In genomic region chr7:372546-372938, GRCh38 we compare ENCODE assay signal across 21 cellular contexts.
A peak's percentile ranks its signal among the peaks of the same experiment; 100 is the strongest.
DNase-seq lines count a peak whose midpoint lies in the region; ATAC-seq, FAIRE-seq and TF ChIP-seq lines count a peak whose summit lies in the region.
"Had no signal": no experiment of that assay in that cellular context is flagged by ENCODE, and none has a peak within 500 bp of the region (broad histone marks: within the 10 kb centered on the region; RNA-seq: fewer than 3 reads in every experiment).

No MANE protein-coding gene starts in this region.

- no peak overlapping the region for H3K27ac ChIP-seq in trophoblast cell (ENCODE audit: low read depth, low read length)
- H3K27ac ChIP-seq in caudate nucleus (ENCODE audit: low read depth, low read length) = no peak overlapping the region
- H3K27ac ChIP-seq: esophagus squamous epithelium, gastroesophageal sphincter had no signal

- no CpG with 5 or more reads among the region's 15 CpGs for whole genome bisulfite sequencing in trophoblast cell (ENCODE audit: extremely low coverage, insufficient coverage, insufficient read length)

- CTCF ChIA-PET in activated CD4-positive, alpha-beta T cell treated with anti-CD3 and anti-CD28 coated beads, Interleukin-2, amount 10 ng/mL, durations not matched to agents 7 days and 5 days (lab: Charles Lee) = interaction anchor here (1.3 kb wide), 1 partner anchor 9 kb away, joined by 3 read pairs; no protein-coding TSS in a partner anchor

- H4K91ac ChIP-seq in trophoblast cell (ENCODE audit: low read depth, low read length) = no peak overlapping the region

- H2AK5ac ChIP-seq in trophoblast cell (ENCODE audit: low read length) = no peak overlapping the region

- H2AFZ ChIP-seq in trophoblast cell (ENCODE audit: insufficient read depth, low read length, poor library complexity) = no peak overlapping the region

- H3K14ac ChIP-seq in trophoblast cell (ENCODE audit: low read length) = no peak overlapping the region

- TF ChIP-seq POLR2A in GM12892 (IDR thresholded peaks at IDR 0.05; ENCODE audit: low read depth, low read length) = no peak

- peaks cover 12% of the 10 kb centered on the region in 2 experiments for H3K4me1 ChIP-seq in trophoblast cell (ENCODE audit: control insufficient read depth in 1 of 2, insufficient read depth in 2 of 2, low read length in 2 of 2)
- H3K4me1 ChIP-seq: gastroesophageal sphincter had no signal

- peak overlapping the region; percentile 11 for H3K4me3 Mint-ChIP-seq in activated CD4-positive, alpha-beta T cell treated with anti-CD3 and anti-CD28 coated beads, Interleukin-2, amount 10 ng/mL, durations not matched to agents 7 days and 5 days
- H3K4me3 Mint-ChIP-seq in CD14-positive monocyte = no peak overlapping the region
- no peak overlapping the region for H3K4me3 Mint-ChIP-seq in glutamatergic neuron (ENCODE audit: unreplicated experiment)

- H3K18ac ChIP-seq in trophoblast cell (ENCODE audit: low read length) = no peak overlapping the region

- no peak for FAIRE-seq in GM12892 (lab: Jason Lieb, UNC)

- peak overlapping the region; percentile 16 for H3K27ac Mint-ChIP-seq in activated CD4-positive, alpha-beta T cell treated with anti-CD3 and anti-CD28 coated beads, Interleukin-2, amount 10 ng/mL, durations not matched to agents 7 days and 5 days
- H3K27ac Mint-ChIP-seq in CD14-positive monocyte = no peak overlapping the region
- no peak overlapping the region for H3K27ac Mint-ChIP-seq in glutamatergic neuron (ENCODE audit: unreplicated experiment)

- H2BK5ac ChIP-seq in trophoblast cell (ENCODE audit: low read depth, low read length, poor library complexity) = no peak overlapping the region

- no peak overlapping the region for H3K4me2 ChIP-seq in trophoblast cell (ENCODE audit: low read length)

- H3K4me1 Mint-ChIP-seq in activated CD4-positive, alpha-beta T cell treated with anti-CD3 and anti-CD28 coated beads, Interleukin-2, amount 10 ng/mL, durations not matched to agents 7 days and 5 days = no peaks in the 10 kb centered on the region
- H3K4me1 Mint-ChIP-seq in CD14-positive monocyte (no peaks in the 10 kb centered on the region), glutamatergic neuron (ENCODE audit: low read depth, unreplicated experiment) (no peaks in the 10 kb centered on the region)

- H3K23ac ChIP-seq in trophoblast cell (ENCODE audit: low read length) = no peak overlapping the region

- H3K9me3 Mint-ChIP-seq in activated CD4-positive, alpha-beta T cell treated with anti-CD3 and anti-CD28 coated beads, Interleukin-2, amount 10 ng/mL, durations not matched to agents 7 days and 5 days = no peaks in the 10 kb centered on the region
- H3K9me3 Mint-ChIP-seq in CD14-positive monocyte = peaks cover 0 to 3% (median 0%) of the 10 kb centered on the region in 7 donors
- no peaks in the 10 kb centered on the region for H3K9me3 Mint-ChIP-seq in glutamatergic neuron (ENCODE audit: unreplicated experiment)

- no peaks in the 10 kb centered on the region for H3K27me3 ChIP-seq in trophoblast cell (ENCODE audit: insufficient read depth, low read length)

- H3K4ac ChIP-seq in trophoblast cell (ENCODE audit: low read depth, low read length) = no peak overlapping the region

- H4K8ac ChIP-seq in trophoblast cell (ENCODE audit: low read depth, low read length) = no peak overlapping the region

- no peak overlapping the region for H3K9ac ChIP-seq in trophoblast cell (ENCODE audit: low read length)

- POLR2A ChIA-PET in activated CD4-positive, alpha-beta T cell treated with anti-CD3 and anti-CD28 coated beads, Interleukin-2, amount 10 ng/mL, durations not matched to agents 7 days and 5 days (lab: Charles Lee) = no interaction called here

- H3K27me3 Mint-ChIP-seq in activated CD4-positive, alpha-beta T cell treated with anti-CD3 and anti-CD28 coated beads, Interleukin-2, amount 10 ng/mL, durations not matched to agents 7 days and 5 days = no peaks in the 10 kb centered on the region
- H3K27me3 Mint-ChIP-seq in CD14-positive monocyte (ENCODE audit: low read depth in 3 of 3) = peaks cover 10 to 43% (median 18%) of the 10 kb centered on the region in 3 donors
- peaks cover 2% of the 10 kb centered on the region for H3K27me3 Mint-ChIP-seq in glutamatergic neuron (ENCODE audit: unreplicated experiment)

- H3K36me3 ChIP-seq in trophoblast cell (ENCODE audit: control insufficient read depth in 1 of 2, insufficient read depth in 2 of 2, low read length in 2 of 2) = no peaks in the 10 kb centered on the region
- H3K36me3 ChIP-seq: esophagus squamous epithelium, gastroesophageal sphincter had no signal

- DNase-seq in activated CD4-positive, alpha-beta T cell treated with anti-CD3 and anti-CD28 coated beads, Interleukin-2, amount 10 ng/mL, durations not matched to agents 7 days and 5 days = no peak
- no peak for DNase-seq in activated CD4-positive, alpha-beta T cell treated with anti-CD3 and anti-CD28 coated beads, Interleukin-2, amount 50 U/mL, for 1 hour
- DNase-seq in CD14-positive monocyte (ENCODE audit: low spot score) = peak; percentile 39
- DNase-seq in glutamatergic neuron = peak; percentile 11
- no peak for DNase-seq in trophoblast cell
- no peak for DNase-seq in GM12892 (ENCODE audit: insufficient read length)
- no peak for DNase-seq in caudate nucleus (lab: John Stamatoyannopoulos, UW)
- DNase-seq: activated CD4-positive, alpha-beta T cell treated with anti-CD3 and anti-CD28 coated beads, Interleukin-2, amount 50 U/mL, for 4 hours; activated gamma-delta T cell treated with Interleukin-2 at 50 U/mL for 16 hours; anterior cingulate cortex; cerebellar nuclear complex; effector memory CD4-positive, alpha-beta T cell; esophagus squamous epithelium; KBM-7; kidney glomerular epithelial cell; NCI-H1694 treated with DMSO at 0.1 percent for 48 hours; NCI-H2227 treated with DMSO at 0.1 percent for 48 hours; NCI-H774; substantia nigra had no signal

- no peaks in the 10 kb centered on the region for H3K79me2 ChIP-seq in trophoblast cell (ENCODE audit: control insufficient read depth, insufficient read depth, low read length, poor library complexity)

- no peaks in the 10 kb centered on the region for H3K36me3 Mint-ChIP-seq in activated CD4-positive, alpha-beta T cell treated with anti-CD3 and anti-CD28 coated beads, Interleukin-2, amount 10 ng/mL, durations not matched to agents 7 days and 5 days (ENCODE audit: low read depth)
- H3K36me3 Mint-ChIP-seq in CD14-positive monocyte (no peaks in the 10 kb centered on the region), glutamatergic neuron (ENCODE audit: unreplicated experiment) (no peaks in the 10 kb centered on the region)

- H3K9me3 ChIP-seq in trophoblast cell (ENCODE audit: insufficient read depth, low read depth, low read length) = no peaks in the 10 kb centered on the region
- H3K9me3 ChIP-seq: esophagus squamous epithelium, gastroesophageal sphincter had no signal

- H3K79me1 ChIP-seq in trophoblast cell (ENCODE audit: low read length) = no peaks in the 10 kb centered on the region

- intact Hi-C loops in CD14-positive monocyte (cut with micrococcal nuclease) = no loop called here

- TF ChIP-seq CTCF in CD14-positive monocyte (IDR thresholded peaks at IDR 0.05) (no peak), glutamatergic neuron (IDR thresholded peaks at IDR 0.05; ENCODE audit: partially characterized antibody, unreplicated experiment) (no peak)

- H3K4me3 ChIP-seq in trophoblast cell (ENCODE audit: low read depth, low read length) = peak overlapping the region; percentile 18
- H3K4me3 ChIP-seq: esophagus squamous epithelium, gastroesophageal sphincter had no signal

- no peak overlapping the region for H4K12ac ChIP-seq in trophoblast cell (ENCODE audit: low read depth, low read length)

- no peak overlapping the region for H2BK12ac ChIP-seq in trophoblast cell (ENCODE audit: low read length)

- H2BK120ac ChIP-seq in trophoblast cell (ENCODE audit: insufficient read depth, low read length, poor library complexity) = no peak overlapping the region

- ATAC-seq in HG03442 (IDR thresholded peaks at IDR 0.05; ENCODE audit: unreplicated experiment) = no peak
- ATAC-seq: gastroesophageal sphincter had no signal

Comparison
In these comparisons a context has a peak if more than half of its experiments do, and no peak if none do; other contexts are left out.
1. DNase-seq: peak in CD14-positive monocyte (single experiment) and glutamatergic neuron (single experiment); none in activated CD4-positive, alpha-beta T cell treated with anti-CD3 and anti-CD28 coated beads, Interleukin-2, amount 10 ng/mL, durations not matched to agents 7 days and 5 days (single experiment), activated CD4-positive, alpha-beta T cell treated with anti-CD3 and anti-CD28 coated beads, Interleukin-2, amount 50 U/mL, for 1 hour (single experiment), trophoblast cell (0 of 2), GM12892 (single experiment) and caudate nucleus (0 of 61).